In genomic region chr1:172480421-172480820, GRCh38 we compare ENCODE assay signal across 1 cellular context.
TF ChIP-seq lines count a peak whose summit lies in the region.

No MANE protein-coding gene starts in this region.

TF ChIP-seq in H1, 55 proteins besides CTCF, POLR2A, EP300 and RAD21:
- TF ChIP-seq MAX (IDR thresholded peaks at IDR 0.05), result no peak
- no peak for TF ChIP-seq NRF1 (IDR thresholded peaks at IDR 0.05; ENCODE audit: low read depth, low read length)
- no peak for TF ChIP-seq SP2 (IDR thresholded peaks at IDR 0.05; ENCODE audit: low read length)
- TF ChIP-seq TEAD4 (IDR thresholded peaks at IDR 0.05; ENCODE audit: low read depth, low read length), result no peak
- TF ChIP-seq CTBP2 (IDR thresholded peaks at IDR 0.05; ENCODE audit: borderline replicate concordance, insufficient read depth, insufficient read length, low read length), result no peak
- no peak for TF ChIP-seq EZH2 (IDR thresholded peaks at IDR 0.05; ENCODE audit: low read depth, low read length, severe bottlenecking)
- no peak for TF ChIP-seq CEBPB (IDR thresholded peaks at IDR 0.05; ENCODE audit: low read depth, low read length)
- no peak for TF ChIP-seq CHD7 (IDR thresholded peaks at IDR 0.05; ENCODE audit: insufficient replicate concordance, low read length)
- no peak for TF ChIP-seq GTF2F1 (IDR thresholded peaks at IDR 0.05; ENCODE audit: borderline replicate concordance, low read depth, low read length)
- TF ChIP-seq KDM1A (IDR thresholded peaks at IDR 0.05; ENCODE audit: borderline replicate concordance, low read length), result no peak
- TF ChIP-seq NANOG (IDR thresholded peaks at IDR 0.05; ENCODE audit: insufficient read depth, low read depth, low read length, poor library complexity, severe bottlenecking), result no peak
- TF ChIP-seq ATF3 (IDR thresholded peaks at IDR 0.05; ENCODE audit: insufficient read depth, low read depth, low read length), result no peak
- TF ChIP-seq MAFK (IDR thresholded peaks at IDR 0.05; ENCODE audit: low read depth, low read length), result no peak
- no peak for TF ChIP-seq KDM4A (IDR thresholded peaks at IDR 0.05; ENCODE audit: low read depth, low read length, severe bottlenecking)
- TF ChIP-seq TBP (IDR thresholded peaks at IDR 0.05; ENCODE audit: low read depth, low read length), result no peak
